ENCODE assay signal across 9 cellular contexts in genomic region chr5:37839441-37840035, GRCh38. TPM values are rescaled to one million over a fixed set of nuclear protein-coding genes. Genes with fewer than 3 reads are reported as not detected.
DNase-seq lines count a peak whose midpoint lies in the region; ATAC-seq and TF ChIP-seq lines count a peak whose summit lies in the region.
"Had no signal": no experiment of that assay in that cellular context is flagged by ENCODE, and none has a peak within 500 bp of the region (broad histone marks: within the 10 kb centered on the region; RNA-seq: fewer than 3 reads in every experiment).

No MANE protein-coding gene starts in this region.

- no peaks in the 10 kb centered on the region for H3K9me3 ChIP-seq in right lobe of liver
- no peaks in the 10 kb centered on the region for H3K9me3 ChIP-seq in tibial artery

- 9% methylated on average over 16 of the region's 64 CpGs for WGBS in right lobe of liver (ENCODE audit: insufficient coverage, low coverage, low lambda C conversion rate, missing lambda C conversion rate)

- peaks cover 44% of the 10 kb centered on the region for H3K4me1 Mint-ChIP-seq in chondrocyte (ENCODE audit: low read depth)

- H3K4me3 ChIP-seq in right lobe of liver (peak overlapping the region; percentile 34 to 57 (median 46)), tibial artery (peak overlapping the region; percentile 46 to 51)

- H3K27ac ChIP-seq in right lobe of liver (no peak overlapping the region), tibial artery (no peak overlapping the region)
- H3K27ac ChIP-seq: KMS-11 had no signal

- intact Hi-C loops in right lobe of liver (cut with DNase I), result loop anchor here in 1 of 2 donors (5.0 kb wide), 1 partner anchor 353 kb away; no protein-coding TSS in a partner anchor
- intact Hi-C loops in tibial artery (cut with DNase I; ENCODE audit: low total_unique reads), result loop anchor here (5.0 kb wide), 1 partner anchor 353 kb away; no protein-coding TSS in a partner anchor

- TF ChIP-seq CTCF in chondrocyte (IDR thresholded peaks at IDR 0.05), result no peak
- TF ChIP-seq CTCF in right lobe of liver (IDR thresholded peaks at IDR 0.05), result no peak
- TF ChIP-seq CTCF in tibial artery (IDR thresholded peaks at IDR 0.05), result no peak

- H3K27ac Mint-ChIP-seq in chondrocyte (ENCODE audit: unreplicated experiment), result no peak overlapping the region

- no peaks in the 10 kb centered on the region for H3K9me3 Mint-ChIP-seq in chondrocyte (ENCODE audit: low read depth)

- H3K36me3 ChIP-seq in right lobe of liver (no peaks in the 10 kb centered on the region), tibial artery (no peaks in the 10 kb centered on the region)

- H3K27me3 Mint-ChIP-seq in chondrocyte (ENCODE audit: low read depth), result peaks cover 60% of the 10 kb centered on the region

- H3K4me3 Mint-ChIP-seq in chondrocyte (ENCODE audit: unreplicated experiment), result peak overlapping the region; percentile 82

- H3K36me3 Mint-ChIP-seq in chondrocyte (ENCODE audit: low read depth), result peaks cover 2% of the 10 kb centered on the region

- DNase-seq in GM04504 (ENCODE audit: low read depth) (peak; percentile 37), NCI-H1417 treated with DMSO at 0.1 percent for 48 hours (lab: John Stamatoyannopoulos, UW) (peak; percentile 17), chondrocyte (ENCODE audit: low spot score) (peak; percentile 84), right lobe of liver (peak in 1 of 3 donors; percentile 51), tibial artery (peak in 1 of 2 donors; percentile 69)

- ATAC-seq in right lobe of liver, result peak; percentile 34 to 59 (median 52)
- no peak for ATAC-seq in GM18519 (IDR thresholded peaks at IDR 0.05; ENCODE audit: low FRiP score, unreplicated experiment)
- no peak for ATAC-seq in GM19351 (IDR thresholded peaks at IDR 0.05; ENCODE audit: unreplicated experiment)
- ATAC-seq in HG03442 (IDR thresholded peaks at IDR 0.05; ENCODE audit: unreplicated experiment), result no peak

- H3K4me1 ChIP-seq in right lobe of liver (peaks cover 0 to 41% (median 5%) of the 10 kb centered on the region in 4 donors), tibial artery (peaks cover 0 to 56% (median 46%) of the 10 kb centered on the region in 4 donors)

- H3K27me3 ChIP-seq in right lobe of liver (peaks cover 0 to 12% of the 10 kb centered on the region in 2 donors), tibial artery (peaks cover 0 to 92% of the 10 kb centered on the region in 2 donors)

- TF ChIP-seq POLR2A in right lobe of liver (IDR thresholded peaks at IDR 0.05), result no peak

RNA-seq across cellular contexts. Expression of gene GDNF, which starts 0.3 kb away (rescaled TPM):
- total RNA-seq in chondrocyte, result 0.39 to 1.1 TPM (median 0.69 TPM) in 3 replicates
- under 1 TPM; 0.15 to 0.47 (median 0.26) TPM for total RNA-seq in right lobe of liver

Comparison
In these comparisons a context has a peak if more than half of its experiments do, and no peak if none do; other contexts are left out.
1. ATAC-seq: peak in right lobe of liver (4 of 4); none in GM18519 (single experiment), GM19351 (single experiment) and HG03442 (single experiment).